Comparison of ENCODE assay signal across 27 cellular contexts in genomic region chr12:12198124-12198523, GRCh38.
"Had no signal": no experiment of that assay in that cellular context is flagged by ENCODE, and none has a peak within 500 bp of the region (broad histone marks: within the 10 kb centered on the region; RNA-seq: fewer than 3 reads in every experiment).

No MANE protein-coding gene starts in this region.

- H3K4me3 Mint-ChIP-seq: stimulated activated effector memory CD8-positive, alpha-beta T cell treated with anti-CD3 and anti-CD28 coated beads, Interleukin-12 subunit alpha, Interleukin-12 subunit beta, amount 100 ng/mL, for 72 hours; stimulated activated memory B cell treated with anti-CD40 and anti-IgM and Interleukin-4, amounts not matched to agents 10 μg/mL and 1 μg/mL and 100 μg/mL, for 72 hours; stimulated activated naive B cell treated with anti-CD40 and anti-IgM and Interleukin-4, amounts not matched to agents 10 μg/mL and 1 μg/mL and 100 μg/mL, for 72 hours; stimulated activated naive CD8-positive, alpha-beta T cell treated with anti-CD3 and anti-CD28 coated beads, Interleukin-15, amount 100 ng/mL, for 72 hours; stimulated activated naive CD8-positive, alpha-beta T cell treated with anti-CD3 and anti-CD28 coated beads, Interleukin-15, Interleukin-2, amounts not matched to agents 100 ng/mL and 50 ng/mL, for 24 hours; type B pancreatic cell had no signal

- H3K4me3 ChIP-seq: stomach, suprapubic skin, testis, thoracic aorta, thyroid gland, tibial artery, tibial nerve, transverse colon, upper lobe of right lung, uterus, vagina had no signal

- ATAC-seq: stimulated activated effector memory CD8-positive, alpha-beta T cell treated with anti-CD3 and anti-CD28 coated beads, Interleukin-12 subunit alpha, Interleukin-12 subunit beta, amount 100 ng/mL, for 72 hours; stimulated activated memory B cell treated with anti-CD40 and anti-IgM and Interleukin-4, amounts not matched to agents 10 μg/mL and 1 μg/mL and 100 μg/mL, for 72 hours; stimulated activated naive B cell treated with anti-CD40 and anti-IgM and Interleukin-4, amounts not matched to agents 10 μg/mL and 1 μg/mL and 100 μg/mL, for 72 hours; stimulated activated naive CD8-positive, alpha-beta T cell treated with anti-CD3 and anti-CD28 coated beads, Interleukin-15, amount 100 ng/mL, for 72 hours; stimulated activated naive CD8-positive, alpha-beta T cell treated with anti-CD3 and anti-CD28 coated beads, Interleukin-15, Interleukin-2, amounts not matched to agents 100 U/mL and 50 U/mL, for 24 hours; upper lobe of right lung had no signal

- H3K27me3 Mint-ChIP-seq: type B pancreatic cell had no signal

- H3K9me3 ChIP-seq: testis, thoracic aorta, thyroid gland, upper lobe of right lung, vagina had no signal

- H3K27ac ChIP-seq: stomach, suprapubic skin, testis, thoracic aorta, thyroid gland, tibial artery, tibial nerve, transverse colon, upper lobe of right lung, uterus, vagina had no signal

- H3K4me1 ChIP-seq: suprapubic skin, testis, thyroid gland, tibial artery, tibial nerve, transverse colon, upper lobe of right lung, uterus, vagina had no signal

- H3K27me3 ChIP-seq: stomach, suprapubic skin, testis, thyroid gland, tibial artery, tibial nerve, transverse colon, upper lobe of right lung, uterus, vagina had no signal

- H3K27ac Mint-ChIP-seq: stimulated activated effector memory CD8-positive, alpha-beta T cell treated with anti-CD3 and anti-CD28 coated beads, Interleukin-12 subunit alpha, Interleukin-12 subunit beta, amount 100 ng/mL, for 72 hours; stimulated activated memory B cell treated with anti-CD40 and anti-IgM and Interleukin-4, amounts not matched to agents 10 μg/mL and 1 μg/mL and 100 μg/mL, for 72 hours; stimulated activated naive B cell treated with anti-CD40 and anti-IgM and Interleukin-4, amounts not matched to agents 10 μg/mL and 1 μg/mL and 100 μg/mL, for 72 hours; stimulated activated naive CD8-positive, alpha-beta T cell treated with anti-CD3 and anti-CD28 coated beads, Interleukin-15, amount 100 ng/mL, for 72 hours; stimulated activated naive CD8-positive, alpha-beta T cell treated with anti-CD3 and anti-CD28 coated beads, Interleukin-15, Interleukin-2, amounts not matched to agents 100 ng/mL and 50 ng/mL, for 24 hours; type B pancreatic cell had no signal

- H3K36me3 Mint-ChIP-seq: stimulated activated effector memory CD8-positive, alpha-beta T cell treated with anti-CD3 and anti-CD28 coated beads, Interleukin-12 subunit alpha, Interleukin-12 subunit beta, amount 100 ng/mL, for 72 hours had no signal

- DNase-seq: stimulated activated CD4-positive, alpha-beta T cell treated with anti-CD3 and anti-CD28 coated beads, Interleukin-2, amount 100 ng/mL, for 48 hours; stimulated activated CD4-positive, alpha-beta T cell treated with anti-CD3 and anti-CD28 coated beads, Interleukin-4, amount 100 ng/mL, for 1 hour; stimulated activated CD4-positive, alpha-beta T cell treated with anti-CD3 and anti-CD28 coated beads, Interleukin-4, amount 100 ng/mL, for 24 hours; stimulated activated CD4-positive, alpha-beta T cell treated with anti-CD3 and anti-CD28 coated beads, Interleukin-4, amount 100 ng/mL, for 4 hours; stimulated activated CD8-positive, alpha-beta memory T cell treated with anti-CD3 and anti-CD28 coated beads, Interleukin-4, amount 100 ng/mL, for 48 hours; stimulated activated naive B cell treated with anti-CD40 and anti-IgM and Interleukin-4, amounts not matched to agents 10 μg/mL and 1 μg/mL and 100 μg/mL, for 72 hours; stimulated activated naive CD4-positive, alpha-beta T cell; stimulated activated naive CD4-positive, alpha-beta T cell treated with Interleukin-2 at 50 U/mL for 16 hours; stimulated activated naive CD8-positive, alpha-beta T cell treated with anti-CD3 and anti-CD28 coated beads, Interleukin-15, amount 100 ng/mL, for 72 hours; stimulated activated naive CD8-positive, alpha-beta T cell treated with anti-CD3 and anti-CD28 coated beads, Interleukin-15, Interleukin-2, amounts not matched to agents 100 U/mL and 50 U/mL, for 24 hours; stomach; substantia nigra; testis; thyroid gland; tibial artery; transverse colon; trophoblast cell; upper lobe of right lung; uterus had no signal

- H3K4me1 Mint-ChIP-seq: stimulated activated memory B cell treated with anti-CD40 and anti-IgM and Interleukin-4, amounts not matched to agents 10 μg/mL and 1 μg/mL and 100 μg/mL, for 72 hours had no signal

- H3K36me3 ChIP-seq: transverse colon, upper lobe of right lung, uterus, vagina had no signal
